22 cellular contexts compared by ENCODE assay signal in genomic region chr6:140572867-140573266, GRCh38.
DNase-seq lines count a peak whose midpoint lies in the region; ATAC-seq, FAIRE-seq and TF ChIP-seq lines count a peak whose summit lies in the region.
"Had no signal": no experiment of that assay in that cellular context is flagged by ENCODE, and none has a peak within 500 bp of the region (broad histone marks: within the 10 kb centered on the region; RNA-seq: fewer than 3 reads in every experiment).

No MANE protein-coding gene starts in this region.

- H3K23ac ChIP-seq in neuronal stem cell (ENCODE audit: low read depth, low read length, poor library complexity), result no peak overlapping the region

- no peak overlapping the region for H2AK5ac ChIP-seq in neuronal stem cell (ENCODE audit: low read depth, low read length)

- H3K4me3 Mint-ChIP-seq in astrocyte (ENCODE audit: unreplicated experiment), result no peak overlapping the region
- H3K4me3 Mint-ChIP-seq: activated naive CD8-positive, alpha-beta T cell treated with anti-CD3 and anti-CD28 coated beads for 36 hours; CD4-positive, alpha-beta T cell had no signal

- no peaks in the 10 kb centered on the region for H3K9me3 Mint-ChIP-seq in astrocyte (ENCODE audit: unreplicated experiment)
- H3K9me3 Mint-ChIP-seq: activated naive CD8-positive, alpha-beta T cell treated with anti-CD3 and anti-CD28 coated beads for 36 hours; CD4-positive, alpha-beta T cell had no signal

- no peaks in the 10 kb centered on the region for H3K36me3 Mint-ChIP-seq in astrocyte (ENCODE audit: low read depth, unreplicated experiment)
- H3K36me3 Mint-ChIP-seq: activated naive CD8-positive, alpha-beta T cell treated with anti-CD3 and anti-CD28 coated beads for 36 hours had no signal

- TF ChIP-seq CTCF in astrocyte (IDR thresholded peaks at IDR 0.05; ENCODE audit: insufficient read depth, low read depth, low read length), result no peak

- no peak overlapping the region for H3K18ac ChIP-seq in neuronal stem cell (ENCODE audit: low read length)

- H3K79me1 ChIP-seq in neuronal stem cell (ENCODE audit: low read depth, low read length), result no peaks in the 10 kb centered on the region

- no peaks in the 10 kb centered on the region for H3K79me2 ChIP-seq in ACC112 (ENCODE audit: control insufficient read depth, insufficient read depth, low read length, unreplicated experiment)
- H3K79me2 ChIP-seq in astrocyte (ENCODE audit: insufficient read depth, low read length), result no peaks in the 10 kb centered on the region
- H3K79me2 ChIP-seq: hepatocyte had no signal

- H3K36me3 ChIP-seq in ACC112 (ENCODE audit: insufficient read depth, low read length), result no peaks in the 10 kb centered on the region
- H3K36me3 ChIP-seq in astrocyte (ENCODE audit: insufficient read depth, low read length), result no peaks in the 10 kb centered on the region
- no peaks in the 10 kb centered on the region for H3K36me3 ChIP-seq in neuronal stem cell (replicated peaks in 1 of 2; ENCODE audit: control insufficient read depth in 2 of 2, insufficient read depth in 2 of 2, low read length in 2 of 2)
- no peaks in the 10 kb centered on the region for H3K36me3 ChIP-seq in small intestine (ENCODE audit: control insufficient read depth in 2 of 2, insufficient read depth in 2 of 2, low read length in 2 of 2)
- H3K36me3 ChIP-seq: brain microvascular endothelial cell, colonic mucosa, neutrophil, Peyer's patch, suprapubic skin had no signal

- peak overlapping the region; percentile 30 for H3K4me2 ChIP-seq in astrocyte (ENCODE audit: low read length)
- H3K4me2 ChIP-seq in neuronal stem cell (ENCODE audit: insufficient read depth, low read length, poor library complexity, severe bottlenecking), result no peak overlapping the region
- H3K4me2 ChIP-seq: hepatocyte had no signal

- H3K4me1 ChIP-seq in ACC112 (ENCODE audit: control insufficient read depth, insufficient read depth, low read length, unreplicated experiment), result peaks cover 20% of the 10 kb centered on the region
- peaks cover 18% of the 10 kb centered on the region for H3K4me1 ChIP-seq in astrocyte (ENCODE audit: insufficient read depth, low read length)
- peaks cover 0 to 4% of the 10 kb centered on the region in 2 donors for H3K4me1 ChIP-seq in neuronal stem cell (ENCODE audit: control insufficient read depth in 2 of 2, insufficient read depth in 1 of 2, low read depth in 1 of 2, low read length in 2 of 2)
- no peaks in the 10 kb centered on the region for H3K4me1 ChIP-seq in small intestine (ENCODE audit: control insufficient read depth in 2 of 2, insufficient read depth in 1 of 2, low read depth in 1 of 2, low read length in 1 of 2)
- H3K4me1 ChIP-seq: colonic mucosa, Peyer's patch, suprapubic skin had no signal

- H2BK15ac ChIP-seq in neuronal stem cell (ENCODE audit: low read length), result no peak overlapping the region

- H3K4ac ChIP-seq in neuronal stem cell (ENCODE audit: low read length), result no peak overlapping the region

- H2AFZ ChIP-seq in ACC112 (ENCODE audit: low read length, unreplicated experiment) (peak overlapping the region; percentile 88), astrocyte (ENCODE audit: low read depth, low read length) (peak overlapping the region; percentile 23), neuronal stem cell (ENCODE audit: low read length) (peak overlapping the region; percentile 31)
- H2AFZ ChIP-seq: hepatocyte had no signal

- no peak overlapping the region for H4K8ac ChIP-seq in neuronal stem cell (ENCODE audit: low read depth, low read length)

- intact Hi-C loops in Right ventricle myocardium inferior (cut with DNase I), result loop anchor here (2.0 kb wide), 1 partner anchor 66 kb away; no protein-coding TSS in a partner anchor

- peak overlapping the region; percentile 45 for H3K9ac ChIP-seq in astrocyte (ENCODE audit: low read length)
- no peak overlapping the region for H3K9ac ChIP-seq in neuronal stem cell (ENCODE audit: low read depth, low read length, poor library complexity)

- no peak overlapping the region for H3K14ac ChIP-seq in neuronal stem cell (ENCODE audit: low read length)

- peak overlapping the region; percentile 89 for H3K27ac ChIP-seq in ACC112 (ENCODE audit: low read depth, low read length)
- H3K27ac ChIP-seq in astrocyte (ENCODE audit: low read depth, low read length), result peak overlapping the region; percentile 79
- H3K27ac ChIP-seq in neuronal stem cell (replicated peaks; ENCODE audit: low read length), result no peak overlapping the region
- no peak overlapping the region for H3K27ac ChIP-seq in small intestine (ENCODE audit: low read depth in 1 of 2, low read length in 1 of 2)
- H3K27ac ChIP-seq: colonic mucosa, neutrophil, Peyer's patch, suprapubic skin had no signal

- no peaks in the 10 kb centered on the region for H4K20me1 ChIP-seq in astrocyte (ENCODE audit: insufficient read depth, low read length)

- H3K27me3 ChIP-seq in ACC112 (ENCODE audit: insufficient read depth, low read length), result no peaks in the 10 kb centered on the region
- H3K27me3 ChIP-seq in astrocyte (ENCODE audit: insufficient read depth, low read length), result no peaks in the 10 kb centered on the region
- no peaks in the 10 kb centered on the region for H3K27me3 ChIP-seq in neuronal stem cell (ENCODE audit: control insufficient read depth in 3 of 3, insufficient read depth in 3 of 3, low read depth in 1 of 3, low read length in 3 of 3)
- H3K27me3 ChIP-seq in small intestine (ENCODE audit: control insufficient read depth in 2 of 2, insufficient read depth in 2 of 2, low read length in 2 of 2), result no peaks in the 10 kb centered on the region
- H3K27me3 ChIP-seq: brain microvascular endothelial cell, colonic mucosa, hepatocyte, neutrophil, Peyer's patch, suprapubic skin had no signal

- no peak overlapping the region for H2BK120ac ChIP-seq in neuronal stem cell (ENCODE audit: low read depth, low read length)

- DNase-seq in astrocyte (ENCODE audit: low read depth) (no peak), neuronal stem cell (ENCODE audit: low spot score) (no peak), Right ventricle myocardium inferior (ENCODE audit: missing footprints) (no peak), small intestine (no peak), NCI-H524 treated with DMSO at 0.1 percent for 48 hours (lab: John Stamatoyannopoulos, UW) (no peak)
- DNase-seq: activated CD4-positive, CD25-positive, alpha-beta regulatory T cell treated with anti-CD3 and anti-CD28 coated beads, Interleukin-2, amount 50 U/mL, for 72 hours; activated naive CD8-positive, alpha-beta T cell treated with anti-CD3 and anti-CD28 coated beads for 36 hours; CD4-positive, alpha-beta T cell; colonic mucosa; left ventricle myocardium superior; NCI-H187 treated with DMSO at 0.1 percent for 48 hours; NCI-H2227 treated with DMSO at 0.1 percent for 48 hours; Peyer's patch had no signal

- no peak overlapping the region for H2BK5ac ChIP-seq in neuronal stem cell (ENCODE audit: low read length)

- no peaks in the 10 kb centered on the region for H3K9me3 ChIP-seq in astrocyte (ENCODE audit: insufficient read depth, low read depth, low read length)
- no peaks in the 10 kb centered on the region for H3K9me3 ChIP-seq in neuronal stem cell (replicated peaks in 1 of 2; ENCODE audit: control insufficient read depth in 2 of 2, insufficient read depth in 1 of 2, low read depth in 1 of 2, low read length in 2 of 2)
- no peaks in the 10 kb centered on the region for H3K9me3 ChIP-seq in small intestine (ENCODE audit: control insufficient read depth, low read depth)
- H3K9me3 ChIP-seq: colonic mucosa, neutrophil, Peyer's patch, suprapubic skin had no signal

- no peak for FAIRE-seq in astrocyte (lab: Jason Lieb, UNC)
- FAIRE-seq in small intestine (lab: Jason Lieb, UNC), result no peak
- FAIRE-seq: GM12878, H1 had no signal

- no peaks in the 10 kb centered on the region for H3K27me3 Mint-ChIP-seq in astrocyte (ENCODE audit: low read depth, unreplicated experiment)
- H3K27me3 Mint-ChIP-seq: CD4-positive, alpha-beta T cell had no signal

- H2BK12ac ChIP-seq in neuronal stem cell (ENCODE audit: low read length), result no peak overlapping the region

- peaks cover 15% of the 10 kb centered on the region for H3K4me1 Mint-ChIP-seq in astrocyte (ENCODE audit: low read depth, unreplicated experiment)

- peak overlapping the region; percentile 93 for H3K27ac Mint-ChIP-seq in astrocyte (ENCODE audit: unreplicated experiment)
- H3K27ac Mint-ChIP-seq: activated naive CD8-positive, alpha-beta T cell treated with anti-CD3 and anti-CD28 coated beads for 36 hours; CD4-positive, alpha-beta T cell had no signal

- H4K91ac ChIP-seq in neuronal stem cell (ENCODE audit: low read depth, low read length, poor library complexity), result no peak overlapping the region

- peak; percentile 32 for ATAC-seq in HG02852 (IDR thresholded peaks at IDR 0.05; ENCODE audit: unreplicated experiment)
- no peak for ATAC-seq in GM18511 (IDR thresholded peaks at IDR 0.05; ENCODE audit: unreplicated experiment)
- no peak for ATAC-seq in Right ventricle myocardium inferior
- ATAC-seq: GM12878, left ventricle myocardium superior had no signal

- no peak overlapping the region for H3K4me3 ChIP-seq in ACC112 (ENCODE audit: low read depth, low read length)
- H3K4me3 ChIP-seq in astrocyte (ENCODE audit: insufficient read depth, low read depth, low read length), result no peak overlapping the region
- H3K4me3 ChIP-seq in neuronal stem cell (ENCODE audit: low read length in 2 of 2), result no peak overlapping the region
- no peak overlapping the region for H3K4me3 ChIP-seq in small intestine (ENCODE audit: low read depth in 1 of 2, low read length in 2 of 2)
- H3K4me3 ChIP-seq: colonic mucosa, GM12878, hepatocyte, Peyer's patch, suprapubic skin had no signal

Comparison
In these comparisons a context has a peak if more than half of its experiments do, and no peak if none do; other contexts are left out.
1. H2AFZ ChIP-seq: peak in every context shown above with its lines; median percentile 88 in ACC112; 31 in neuronal stem cell; 23 in astrocyte.
2. H3K27ac ChIP-seq: peak in ACC112 (single experiment) and astrocyte (single experiment); none in neuronal stem cell (single experiment) and small intestine (0 of 2).